18 cellular contexts compared by ENCODE assay signal in the genomic region with DNA sequence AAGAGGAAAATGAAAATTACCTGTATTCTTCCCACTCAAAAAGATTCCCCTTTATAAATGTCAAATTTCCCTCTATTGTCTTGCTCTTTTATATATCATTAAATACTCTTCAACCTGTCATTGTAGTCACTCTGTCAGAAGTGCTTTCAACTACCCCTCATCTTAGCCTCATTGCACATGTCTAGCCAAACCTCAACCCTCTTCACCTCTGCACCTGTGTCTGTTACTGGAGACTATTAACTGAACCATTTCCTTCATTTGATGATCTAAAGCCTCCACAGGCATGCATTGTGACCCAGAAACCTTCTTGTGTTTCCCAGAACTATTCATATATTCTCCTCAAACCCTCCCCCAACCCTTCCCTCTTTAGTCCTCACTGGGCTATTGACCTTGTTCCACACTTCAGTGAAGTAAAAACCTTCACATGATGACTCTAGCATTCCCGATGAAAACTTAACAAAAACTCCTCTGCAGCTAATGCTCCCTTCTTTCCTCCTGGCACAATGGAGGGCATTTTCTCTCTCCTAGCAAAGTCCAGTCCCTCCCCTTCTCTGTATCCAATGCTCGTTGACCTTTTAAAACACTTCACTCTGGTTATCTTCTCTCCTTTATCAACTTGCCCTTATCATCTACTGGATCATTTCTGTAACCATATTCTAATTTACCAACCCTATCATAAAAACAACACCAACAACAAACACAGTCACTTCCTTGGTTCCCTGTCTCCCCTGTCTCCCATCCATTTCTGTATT.
"Had no signal": no experiment of that assay in that cellular context is flagged by ENCODE, and none has a peak within 500 bp of the region (broad histone marks: within the 10 kb centered on the region; RNA-seq: fewer than 3 reads in every experiment).

No MANE protein-coding gene starts in this region.

- H3K4me1 Mint-ChIP-seq: activated B cell treated with CpG ODN at 0.5 μM for 24 hours; naive thymus-derived CD4-positive, alpha-beta T cell; stimulated activated naive B cell treated with anti-CD40 and anti-IgM and Interleukin-4, amounts not matched to agents 10 μg/mL and 1 μg/mL and 100 μg/mL, for 72 hours had no signal

- DNase-seq: activated B cell treated with CpG ODN at 0.5 μM for 24 hours; activated CD4-positive, alpha-beta T cell treated with anti-CD3 and anti-CD28 coated beads for 48 hours; activated CD8-positive, alpha-beta memory T cell treated with anti-CD3 and anti-CD28 coated beads, Interleukin-2, amount 50 U/mL, for 48 hours; activated CD8-positive, alpha-beta T cell treated with anti-CD3 and anti-CD28 coated beads, Interleukin-2, amount 10 ng/mL, durations not matched to agents 7 days and 5 days; activated gamma-delta T cell treated with Interleukin-2 at 50 U/mL for 16 hours; amniotic stem cell; body of pancreas; central memory CD4-positive, alpha-beta T cell; colonic mucosa; esophagus squamous epithelium; glutamatergic neuron; left cardiac atrium; naive thymus-derived CD4-positive, alpha-beta T cell; pancreas; stimulated activated CD4-positive, alpha-beta T cell treated with anti-CD3 and anti-CD28 coated beads, Interleukin-4, amount 100 ng/mL, for 1 hour; stimulated activated naive B cell treated with anti-CD40 and anti-IgM and Interleukin-4, amounts not matched to agents 10 μg/mL and 1 μg/mL and 100 μg/mL, for 72 hours; thyroid gland had no signal

- H3K27ac ChIP-seq: body of pancreas, colonic mucosa, esophagus squamous epithelium, pancreas, thyroid gland had no signal

- H3K9me3 Mint-ChIP-seq: activated B cell treated with CpG ODN at 0.5 μM for 24 hours; stimulated activated naive B cell treated with anti-CD40 and anti-IgM and Interleukin-4, amounts not matched to agents 10 μg/mL and 1 μg/mL and 100 μg/mL, for 72 hours had no signal

- H3K27me3 Mint-ChIP-seq: activated B cell treated with CpG ODN at 0.5 μM for 24 hours; activated naive CD8-positive, alpha-beta T cell; naive thymus-derived CD4-positive, alpha-beta T cell; stimulated activated naive B cell treated with anti-CD40 and anti-IgM and Interleukin-4, amounts not matched to agents 10 μg/mL and 1 μg/mL and 100 μg/mL, for 72 hours had no signal

- H3K4me3 Mint-ChIP-seq: activated B cell treated with CpG ODN at 0.5 μM for 24 hours; activated CD8-positive, alpha-beta T cell treated with anti-CD3 and anti-CD28 coated beads, Interleukin-2, amount 10 ng/mL, durations not matched to agents 7 days and 5 days; activated naive CD8-positive, alpha-beta T cell; naive thymus-derived CD4-positive, alpha-beta T cell; stimulated activated naive B cell treated with anti-CD40 and anti-IgM and Interleukin-4, amounts not matched to agents 10 μg/mL and 1 μg/mL and 100 μg/mL, for 72 hours had no signal

- ATAC-seq: activated CD8-positive, alpha-beta T cell treated with anti-CD3 and anti-CD28 coated beads, Interleukin-2, amount 10 ng/mL, durations not matched to agents 7 days and 5 days; body of pancreas; left cardiac atrium; naive thymus-derived CD4-positive, alpha-beta T cell; pancreas; stimulated activated naive B cell treated with anti-CD40 and anti-IgM and Interleukin-4, amounts not matched to agents 10 μg/mL and 1 μg/mL and 100 μg/mL, for 72 hours had no signal

- H3K27ac Mint-ChIP-seq: activated B cell treated with CpG ODN at 0.5 μM for 24 hours; activated CD8-positive, alpha-beta T cell treated with anti-CD3 and anti-CD28 coated beads, Interleukin-2, amount 10 ng/mL, durations not matched to agents 7 days and 5 days; activated naive CD8-positive, alpha-beta T cell; naive thymus-derived CD4-positive, alpha-beta T cell; stimulated activated naive B cell treated with anti-CD40 and anti-IgM and Interleukin-4, amounts not matched to agents 10 μg/mL and 1 μg/mL and 100 μg/mL, for 72 hours had no signal

- H3K4me1 ChIP-seq: body of pancreas, colonic mucosa, esophagus squamous epithelium, pancreas, thyroid gland had no signal

- H3K27me3 ChIP-seq: body of pancreas, colonic mucosa, esophagus squamous epithelium, pancreas, thyroid gland had no signal

- H3K36me3 ChIP-seq: colonic mucosa, esophagus squamous epithelium, pancreas, thyroid gland had no signal

- H3K4me3 ChIP-seq: body of pancreas, colonic mucosa, esophagus squamous epithelium, pancreas, thyroid gland had no signal

- H3K9me3 ChIP-seq: body of pancreas, colonic mucosa, esophagus squamous epithelium, pancreas, thyroid gland had no signal
